ENCODE assay signal across 18 cellular contexts in the genomic region with DNA sequence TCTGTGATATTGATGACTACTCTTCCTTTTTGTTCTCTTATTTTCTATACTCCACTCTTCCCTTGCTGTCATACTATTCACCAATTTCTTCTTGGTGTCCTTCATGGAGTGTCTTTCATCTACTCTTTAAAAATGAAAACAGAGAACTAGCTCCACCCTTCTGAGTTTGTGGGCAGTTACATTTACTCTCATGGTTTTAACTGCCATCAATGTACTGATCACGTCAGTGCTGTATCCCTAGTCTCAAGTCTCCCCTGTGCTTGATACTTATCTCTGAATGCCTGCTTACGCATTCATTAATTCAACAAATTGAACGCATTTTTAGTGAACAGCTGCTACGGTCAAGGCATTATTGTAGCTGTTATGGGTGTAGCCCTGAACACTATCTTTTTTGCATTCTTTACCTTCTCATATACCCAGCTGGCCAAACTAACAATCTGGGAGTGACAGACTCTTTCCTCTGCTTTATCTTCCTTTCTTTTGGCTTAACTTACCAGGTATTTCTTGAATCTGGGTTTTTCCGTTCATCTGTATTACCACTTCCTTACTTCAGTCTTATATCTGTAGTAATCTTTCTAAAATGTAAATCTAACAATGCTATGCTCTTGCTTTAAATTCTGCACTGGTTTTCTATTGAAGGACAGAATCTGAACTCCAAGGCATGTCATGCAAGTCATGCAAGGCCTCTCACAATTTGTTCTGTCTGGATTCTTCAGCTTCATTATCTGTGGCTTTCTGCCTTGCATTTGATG. TPM values are rescaled to one million over a fixed set of nuclear protein-coding genes. Genes with fewer than 3 reads are reported as not detected.
DNase-seq lines count a peak whose midpoint lies in the region; ATAC-seq, FAIRE-seq and TF ChIP-seq lines count a peak whose summit lies in the region.
"Had no signal": no experiment of that assay in that cellular context is flagged by ENCODE, and none has a peak within 500 bp of the region (broad histone marks: within the 10 kb centered on the region; RNA-seq: fewer than 3 reads in every experiment).

No MANE protein-coding gene starts in this region.

- no peaks in the 10 kb centered on the region for H3K9me1 ChIP-seq in K562 (ENCODE audit: control insufficient read depth, insufficient read depth, low read length)

- peaks cover 2% of the 10 kb centered on the region for H3K27me3 Mint-ChIP-seq in neural progenitor cell (ENCODE audit: insufficient read depth, low read depth)
- H3K27me3 Mint-ChIP-seq: CD4-positive, alpha-beta T cell had no signal

- no peak for TF ChIP-seq CTCF in K562 (IDR thresholded peaks at IDR 0.05 in 2 of 3, conservative IDR thresholded peaks at IDR 0.05 in 1 of 3; ENCODE audit: insufficient read depth in 2 of 3, low read depth in 1 of 3, low read length in 3 of 3)
- TF ChIP-seq CTCF in neural progenitor cell (IDR thresholded peaks at IDR 0.05), result no peak
- no peak for TF ChIP-seq CTCF in gastrocnemius medialis (IDR thresholded peaks at IDR 0.05 in 4 of 5, conservative IDR thresholded peaks at IDR 0.05 in 1 of 5)

- H3K4me3 Mint-ChIP-seq in neural progenitor cell, result no peak overlapping the region
- H3K4me3 Mint-ChIP-seq: CD4-positive, alpha-beta T cell had no signal

- no peak for TF ChIP-seq EP300 in K562 (IDR thresholded peaks at IDR 0.05; ENCODE audit: low read length)

- no TSS peak for BruUV-seq in K562 (replicated peaks; lab: Mats Ljungman, UMichigan)

- H3K36me3 ChIP-seq in KOPT-K1 (ENCODE audit: insufficient read depth, low read length) (no peaks in the 10 kb centered on the region; the same call in 1 of the 2 replicates), K562 (ENCODE audit: control insufficient read depth, insufficient read depth, low read length) (peaks cover 3% of the 10 kb centered on the region; the same call in 2 of the 3 replicates), neural progenitor cell (no peaks in the 10 kb centered on the region), gastrocnemius medialis (no peaks in the 10 kb centered on the region)

- POLR2A ChIA-PET in K562 (lab: Yijun Ruan, JAX), result interaction anchor here (1.0 to 1.3 kb wide), 5 partner anchors 9 to 30 kb away, joined by 3 to 4 read pairs (median 3); no protein-coding TSS in a partner anchor

- no peak overlapping the region; the same call in 1 of the 2 replicates for H3K4me2 ChIP-seq in K562 (ENCODE audit: insufficient read depth, low read length)
- no peak overlapping the region for H3K4me2 ChIP-seq in neural progenitor cell
- H3K4me2 ChIP-seq: KMS-11 had no signal

- intact Hi-C loops in K562 (cut with micrococcal nuclease) (no loop called here), gastrocnemius medialis (cut with DNase I; ENCODE audit: low total_unique reads) (no loop called here)

- H3K9ac ChIP-seq in K562 (ENCODE audit: insufficient read depth in 1 of 2, low read depth in 2 of 2, low read length in 2 of 2) (no peak overlapping the region), neural progenitor cell (no peak overlapping the region)
- H3K9ac ChIP-seq: KMS-11 had no signal

- no peak for TF ChIP-seq RAD21 in K562 (CRISPR knock-in tag; conservative IDR thresholded peaks at IDR 0.05 in 1 of 2, IDR thresholded peaks at IDR 0.05 in 1 of 2)

- H3K4me3 ChIP-seq in K562, result no peak overlapping the region
- H3K4me3 ChIP-seq in neural progenitor cell, result no peak overlapping the region
- H3K4me3 ChIP-seq in gastrocnemius medialis, result no peak overlapping the region

- WGBS in K562 (ENCODE audit: insufficient coverage, low coverage, missing lambda C conversion rate), result 30% methylated on average over 5 of the region's 5 CpGs

- ATAC-seq in K562 (peak; percentile 86), gastrocnemius medialis (no peak)

- TF ChIP-seq POLR2A in K562 (conservative IDR thresholded peaks at IDR 0.05) (no peak), gastrocnemius medialis (IDR thresholded peaks at IDR 0.05) (no peak)

- no peaks in the 10 kb centered on the region for H3F3A ChIP-seq in neural progenitor cell (ENCODE audit: low read depth)

- H3K9me3 ChIP-seq in KOPT-K1 (ENCODE audit: insufficient read depth, low read length, poor library complexity, severe bottlenecking) (no peaks in the 10 kb centered on the region), K562 (replicated peaks; ENCODE audit: control insufficient read depth, insufficient read depth, low read depth, low read length) (no peaks in the 10 kb centered on the region), neural progenitor cell (ENCODE audit: low read depth) (no peaks in the 10 kb centered on the region), gastrocnemius medialis (no peaks in the 10 kb centered on the region)

- H3K4me1 Mint-ChIP-seq in neural progenitor cell, result no peaks in the 10 kb centered on the region

- no peak for FAIRE-seq in K562 (lab: Jason Lieb, UNC)

- no peak overlapping the region for H2AFZ ChIP-seq in K562 (ENCODE audit: low read depth, low read length)
- no peak overlapping the region for H2AFZ ChIP-seq in neural progenitor cell (replicated peaks)

- H3K36me3 Mint-ChIP-seq in neural progenitor cell, result no peaks in the 10 kb centered on the region

- H3K27me3 ChIP-seq in K562 (ENCODE audit: control insufficient read depth in 2 of 2, insufficient read depth in 2 of 2, low read length in 2 of 2) (no peaks in the 10 kb centered on the region), neural progenitor cell (no peaks in the 10 kb centered on the region), gastrocnemius medialis (no peaks in the 10 kb centered on the region)

- peaks cover 96% of the 10 kb centered on the region for H3K79me2 ChIP-seq in K562 (ENCODE audit: control insufficient read depth, insufficient read depth, low read length)
- H3K79me2 ChIP-seq in neural progenitor cell (ENCODE audit: low read depth), result peaks cover 94% of the 10 kb centered on the region

- H3K27ac Mint-ChIP-seq in neural progenitor cell, result no peak overlapping the region
- H3K27ac Mint-ChIP-seq: CD4-positive, alpha-beta T cell had no signal

- CTCF ChIA-PET in K562 (lab: Yijun Ruan, JAX; ENCODE audit: low intra/inter-chr PET ratio), result no interaction called here

- peak overlapping the region; percentile 1 for H3K27ac ChIP-seq in KOPT-K1 (ENCODE audit: low read depth, low read length, poor library complexity, severe bottlenecking)
- peak overlapping the region; percentile 3; the same call in 1 of the 3 replicates for H3K27ac ChIP-seq in K562 (ENCODE audit: extremely low read depth, low read depth, low read length)
- no peak overlapping the region for H3K27ac ChIP-seq in neural progenitor cell
- H3K27ac ChIP-seq in gastrocnemius medialis, result no peak overlapping the region
- H3K27ac ChIP-seq: KMS-11 had no signal

- no peaks in the 10 kb centered on the region for H3K9me3 Mint-ChIP-seq in neural progenitor cell
- H3K9me3 Mint-ChIP-seq: CD4-positive, alpha-beta T cell had no signal

- peaks cover 11 to 14% of the 10 kb centered on the region in 2 experiments; a peak in 3 of 5 replicates for H3K4me1 ChIP-seq in K562 (replicated peaks in 1 of 2; ENCODE audit: control insufficient read depth in 2 of 2, insufficient read depth in 2 of 2, low read length in 2 of 2)
- peaks cover 17% of the 10 kb centered on the region for H3K4me1 ChIP-seq in neural progenitor cell
- peaks cover 11 to 26% of the 10 kb centered on the region in 2 donors for H3K4me1 ChIP-seq in gastrocnemius medialis

- DNase-seq in DMS 273 treated with DMSO at 0.1 percent for 48 hours (lab: John Stamatoyannopoulos, UW), result peak; percentile 33
- peak in 3 of 4 experiments; percentile 11 to 30 (median 12) for DNase-seq in K562 (ENCODE audit: extremely low read depth in 1 of 4, low spot score in 3 of 4)
- DNase-seq in neural progenitor cell (ENCODE audit: low spot score), result peak; percentile 7
- DNase-seq in activated naive CD4-positive, alpha-beta T cell (lab: John Stamatoyannopoulos, UW), result no peak
- no peak for DNase-seq in retina
- DNase-seq in gastrocnemius medialis, result no peak
- DNase-seq: AML-193; Calu3; CD4-positive, alpha-beta T cell; GF-D8; GOT3; NCI-H1105 treated with DMSO at 0.1 percent for 48 hours; NCI-H187 treated with DMSO at 0.1 percent for 48 hours; NCI-H2171; NCI-H510A; SHP77 treated with DMSO at 0.1 percent for 48 hours had no signal

- H4K20me1 ChIP-seq in K562 (replicated peaks; ENCODE audit: control insufficient read depth, insufficient read depth, low read length) (peaks cover 3% of the 10 kb centered on the region; the same call in 1 of the 2 replicates), neural progenitor cell (ENCODE audit: low read depth) (peaks cover 77% of the 10 kb centered on the region)

- in situ Hi-C loops in K562 (cut with MboI), result no loop called here
- in situ Hi-C loops in gastrocnemius medialis (cut with MboI; ENCODE audit: low sequenced_read_pairs in 4 of 4), result no loop called here

TF ChIP-seq in K562, 482 proteins besides CTCF, POLR2A, EP300 and RAD21 (continues in another document):
- TF ChIP-seq, protein P1, sequence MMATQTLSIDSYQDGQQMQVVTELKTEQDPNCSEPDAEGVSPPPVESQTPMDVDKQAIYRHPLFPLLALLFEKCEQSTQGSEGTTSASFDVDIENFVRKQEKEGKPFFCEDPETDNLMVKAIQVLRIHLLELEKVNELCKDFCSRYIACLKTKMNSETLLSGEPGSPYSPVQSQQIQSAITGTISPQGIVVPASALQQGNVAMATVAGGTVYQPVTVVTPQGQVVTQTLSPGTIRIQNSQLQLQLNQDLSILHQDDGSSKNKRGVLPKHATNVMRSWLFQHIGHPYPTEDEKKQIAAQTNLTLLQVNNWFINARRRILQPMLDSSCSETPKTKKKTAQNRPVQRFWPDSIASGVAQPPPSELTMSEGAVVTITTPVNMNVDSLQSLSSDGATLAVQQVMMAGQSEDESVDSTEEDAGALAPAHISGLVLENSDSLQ (IDR thresholded peaks at IDR 0.05), result peak; percentile 25; the same call in 1 of the 2 replicates

RNA-seq across cellular contexts. Expression of gene SMG7, which starts 33.2 kb away (rescaled TPM):
- total RNA-seq in K562 (2011; cell fraction: chromatin; rRNA removed; ENCODE audit: low replicate concordance), result 62.4 and 123 TPM in 2 replicates
- total RNA-seq in K562 (2011; cell fraction: nucleolus; rRNA removed), result 36.4 and 37.6 TPM in 2 replicates
- 49.6 and 67.6 TPM in 2 replicates for total RNA-seq in K562 (2011; cell fraction: nucleoplasm; rRNA removed)
- 23.4 and 28.1 TPM in 2 replicates for total RNA-seq in K562 (2014; rRNA removed)
- 28.1 and 30.9 TPM in 2 replicates for total RNA-seq in K562 (2014; rRNA removed; fragmentation: Illumina TruSeq; extraction: Trizol)
- 29.0 and 30.4 TPM in 2 replicates for total RNA-seq in K562 (2015; rRNA removed; fragmentation: Illumina TruSeq; extraction: Trizol)
- total RNA-seq in K562 (2021), result 62.1 and 69.7 TPM in 2 replicates
- polyA plus RNA-seq in K562 (2011; rRNA removed), result 59.0 and 64.8 TPM in 2 replicates
- 41.6 and 49.6 TPM in 2 replicates for polyA plus RNA-seq in K562 (2011; cell fraction: cytosol; rRNA removed)
- polyA plus RNA-seq in K562 (2011; cell fraction: nucleus; rRNA removed), result 69.9 and 76.0 TPM in 2 replicates
- polyA plus RNA-seq in K562 (2012), result 28.7 and 36.9 TPM in 2 replicates
- 59.9 and 74.6 TPM in 2 replicates for polyA plus RNA-seq in K562 (2014; fragmentation: Illumina TruSeq; extraction: Trizol)
- polyA plus RNA-seq in K562 (2014; fragmentation: Nextera tagmentation; extraction: Ambion mirVana), result 10 to 100 TPM; 12.4 to 12.5 TPM
- 34.6 and 38.7 TPM in 2 replicates for polyA plus RNA-seq in K562 (2014; rRNA removed)
- 89.9 and 91.6 TPM in 2 replicates for polyA minus RNA-seq in K562 (2011; rRNA and poly(A)+ RNA removed)
- polyA minus RNA-seq in K562 (2011; cell fraction: cytosol; rRNA and poly(A)+ RNA removed), result 38.0 and 42.5 TPM in 2 replicates
- 55.1 and 87.4 TPM in 2 replicates for polyA minus RNA-seq in K562 (2011; cell fraction: nucleus; rRNA and poly(A)+ RNA removed)
- 33.4 and 33.5 TPM in 2 replicates for total RNA-seq in neural progenitor cell (ENCODE audit: low replicate concordance)
- 10 to 100 TPM; 19.2 to 28.7 (median 26.1) TPM for total RNA-seq in gastrocnemius medialis

Comparison
In these comparisons a context has a peak if more than half of its experiments do, and no peak if none do; other contexts are left out.
1. DNase-seq: peak in DMS 273 treated with DMSO at 0.1 percent for 48 hours (single experiment), K562 (3 of 4) and neural progenitor cell (single experiment); none in activated naive CD4-positive, alpha-beta T cell (0 of 4), retina (single experiment) and gastrocnemius medialis (0 of 2).
2. H3K27ac ChIP-seq: peak in KOPT-K1 (single experiment) and K562 (single experiment); none in neural progenitor cell (single experiment) and gastrocnemius medialis (0 of 4).